12 cellular contexts compared by ENCODE assay signal in genomic region chr7:117435475-117436043, GRCh38. TPM values are rescaled to one million over a fixed set of nuclear protein-coding genes. Genes with fewer than 3 reads are reported as not detected.
DNase-seq lines count a peak whose midpoint lies in the region; ATAC-seq lines count a peak whose summit lies in the region.
"Had no signal": no experiment of that assay in that cellular context is flagged by ENCODE, and none has a peak within 500 bp of the region (broad histone marks: within the 10 kb centered on the region; RNA-seq: fewer than 3 reads in every experiment).

No MANE protein-coding gene starts in this region.

- H4K91ac ChIP-seq in neuronal stem cell (ENCODE audit: low read depth, low read length, poor library complexity) = no peak overlapping the region

- H3K36me3 ChIP-seq in neuronal stem cell (replicated peaks in 1 of 2; ENCODE audit: control insufficient read depth in 2 of 2, insufficient read depth in 2 of 2, low read length in 2 of 2) = no peaks in the 10 kb centered on the region

- H3K79me1 ChIP-seq in neuronal stem cell (ENCODE audit: low read depth, low read length) = no peaks in the 10 kb centered on the region

- no peak overlapping the region for H2AFZ ChIP-seq in neuronal stem cell (ENCODE audit: low read length)

- H3K27me3 Mint-ChIP-seq in T-helper 2 cell treated with Interferon-gamma antibody and Interleukin-4, amounts not matched to agents 5 μg/mL and 100 μg/mL, for 36 hours (ENCODE audit: low read depth) = peaks cover 2% of the 10 kb centered on the region
- H3K27me3 Mint-ChIP-seq: effector memory CD8-positive, alpha-beta T cell had no signal

- H3K27ac ChIP-seq in right cardiac atrium (ENCODE audit: low read length) = no peak overlapping the region
- no peak overlapping the region for H3K27ac ChIP-seq in neuronal stem cell (replicated peaks; ENCODE audit: low read length)
- H3K27ac ChIP-seq: C4-2B had no signal

- ATAC-seq in GM19324 (IDR thresholded peaks at IDR 0.05; ENCODE audit: low FRiP score, unreplicated experiment) (peak; percentile 91), HG02973 (IDR thresholded peaks at IDR 0.05; ENCODE audit: unreplicated experiment) (peak; percentile 97), right cardiac atrium (no peak)
- ATAC-seq: effector memory CD8-positive, alpha-beta T cell had no signal

- no peak overlapping the region for H3K9ac ChIP-seq in neuronal stem cell (ENCODE audit: low read depth, low read length, poor library complexity)

- 67% methylated on average over 2 of the region's 2 CpGs for WGBS in right cardiac atrium
- WGBS in neuronal stem cell (ENCODE audit: extremely low coverage in 2 of 2, insufficient read length in 2 of 2, insufficient replicate concordance in 1 of 2), 2 donors = no CpG with 5 or more reads among the region's 2 CpGs

- H2BK5ac ChIP-seq in neuronal stem cell (ENCODE audit: low read length) = no peak overlapping the region

- no peak overlapping the region for H2BK120ac ChIP-seq in neuronal stem cell (ENCODE audit: low read depth, low read length)

- H3K18ac ChIP-seq in neuronal stem cell (ENCODE audit: low read length) = no peak overlapping the region

- H2BK15ac ChIP-seq in neuronal stem cell (ENCODE audit: low read length) = no peak overlapping the region

- H3K4me2 ChIP-seq in neuronal stem cell (ENCODE audit: insufficient read depth, low read length, poor library complexity, severe bottlenecking) = no peak overlapping the region

- H3K4me3 ChIP-seq in right cardiac atrium (ENCODE audit: low read length) (no peak overlapping the region), neuronal stem cell (ENCODE audit: low read length in 2 of 2) (no peak overlapping the region)

- no peak overlapping the region for H2AK5ac ChIP-seq in neuronal stem cell (ENCODE audit: low read depth, low read length)

- peak; percentile 20 for DNase-seq in DMS53 treated with DMSO at 0.1 percent for 48 hours (lab: John Stamatoyannopoulos, UW; ENCODE audit: unreplicated experiment)
- DNase-seq in T-helper 2 cell treated with Interferon-gamma antibody and Interleukin-4, amounts not matched to agents 5 μg/mL and 100 μg/mL, for 36 hours (ENCODE audit: low spot score) = peak; percentile 7
- no peak for DNase-seq in right cardiac atrium
- no peak for DNase-seq in islet precursor cell
- no peak for DNase-seq in KG1 (lab: John Stamatoyannopoulos, UW)
- no peak for DNase-seq in neuronal stem cell (ENCODE audit: low spot score)
- DNase-seq: activated CD4-positive, alpha-beta T cell treated with anti-CD3 and anti-CD28 coated beads, Interleukin-2, amount 50 U/mL, for 1 hour; effector memory CD8-positive, alpha-beta T cell had no signal

- H4K8ac ChIP-seq in neuronal stem cell (ENCODE audit: low read depth, low read length) = no peak overlapping the region

- H3K9me3 ChIP-seq in right cardiac atrium (ENCODE audit: control insufficient read depth, low read length) (no peaks in the 10 kb centered on the region), neuronal stem cell (replicated peaks in 1 of 2; ENCODE audit: control insufficient read depth in 2 of 2, insufficient read depth in 1 of 2, low read depth in 1 of 2, low read length in 2 of 2) (no peaks in the 10 kb centered on the region)

- no peak overlapping the region for H3K4ac ChIP-seq in neuronal stem cell (ENCODE audit: low read length)

- H3K23ac ChIP-seq in neuronal stem cell (ENCODE audit: low read depth, low read length, poor library complexity) = no peak overlapping the region

- H3K4me3 Mint-ChIP-seq in T-helper 2 cell treated with Interferon-gamma antibody and Interleukin-4, amounts not matched to agents 5 μg/mL and 100 μg/mL, for 36 hours = no peak overlapping the region
- H3K4me3 Mint-ChIP-seq: effector memory CD8-positive, alpha-beta T cell had no signal

- H3K27me3 ChIP-seq in right cardiac atrium (ENCODE audit: control insufficient read depth, insufficient read depth) (no peaks in the 10 kb centered on the region), neuronal stem cell (ENCODE audit: control insufficient read depth in 3 of 3, insufficient read depth in 3 of 3, low read depth in 1 of 3, low read length in 3 of 3) (no peaks in the 10 kb centered on the region)

- no peaks in the 10 kb centered on the region for H3K4me1 ChIP-seq in right cardiac atrium (ENCODE audit: control insufficient read depth, insufficient read depth, low read length)
- no peaks in the 10 kb centered on the region for H3K4me1 ChIP-seq in neuronal stem cell (ENCODE audit: control insufficient read depth in 2 of 2, insufficient read depth in 1 of 2, low read depth in 1 of 2, low read length in 2 of 2)

- H3K9me3 Mint-ChIP-seq in T-helper 2 cell treated with Interferon-gamma antibody and Interleukin-4, amounts not matched to agents 5 μg/mL and 100 μg/mL, for 36 hours = no peaks in the 10 kb centered on the region

- no peaks in the 10 kb centered on the region for H3K36me3 Mint-ChIP-seq in T-helper 2 cell treated with Interferon-gamma antibody and Interleukin-4, amounts not matched to agents 5 μg/mL and 100 μg/mL, for 36 hours (ENCODE audit: low read depth)

- H3K27ac Mint-ChIP-seq in T-helper 2 cell treated with Interferon-gamma antibody and Interleukin-4, amounts not matched to agents 5 μg/mL and 100 μg/mL, for 36 hours = no peak overlapping the region
- H3K27ac Mint-ChIP-seq: effector memory CD8-positive, alpha-beta T cell had no signal

- no peak overlapping the region for H3K14ac ChIP-seq in neuronal stem cell (ENCODE audit: low read length)

- no peaks in the 10 kb centered on the region for H3K4me1 Mint-ChIP-seq in T-helper 2 cell treated with Interferon-gamma antibody and Interleukin-4, amounts not matched to agents 5 μg/mL and 100 μg/mL, for 36 hours (ENCODE audit: low read depth)

- intact Hi-C loops in right cardiac atrium (cut with DNase I) = no loop called here

- H2BK12ac ChIP-seq in neuronal stem cell (ENCODE audit: low read length) = no peak overlapping the region

RNA-seq across cellular contexts. Expression of gene ASZ1, which starts 8.3 kb away (rescaled TPM):
- not detected for total RNA-seq in right cardiac atrium
- not detected for polyA plus RNA-seq in right cardiac atrium
- not detected for polyA plus RNA-seq in neuronal stem cell (2013, experiment 1 of 2)
- not detected for polyA plus RNA-seq in neuronal stem cell (2013, experiment 2 of 2)
- total RNA-seq: mononuclear cell had no signal

RNA-seq across cellular contexts. Expression of gene CFTR, which starts 44.3 kb away (rescaled TPM):
- total RNA-seq in right cardiac atrium = under 1 TPM in 2 of 4 donors, not detected in 2; 0.15 to 0.28 TPM
- polyA plus RNA-seq in right cardiac atrium = not detected
- polyA plus RNA-seq in neuronal stem cell (2013, experiment 1 of 2) = not detected
- not detected for polyA plus RNA-seq in neuronal stem cell (2013, experiment 2 of 2)
- total RNA-seq: mononuclear cell had no signal

Comparison
In these comparisons a context has a peak if more than half of its experiments do, and no peak if none do; other contexts are left out.
1. DNase-seq: peak in DMS53 treated with DMSO at 0.1 percent for 48 hours (single experiment) and T-helper 2 cell treated with Interferon-gamma antibody and Interleukin-4, amounts not matched to agents 5 μg/mL and 100 μg/mL, for 36 hours (single experiment); none in right cardiac atrium (0 of 3), islet precursor cell (single experiment), KG1 (single experiment) and neuronal stem cell (single experiment).
2. ATAC-seq: peak in GM19324 (single experiment) and HG02973 (single experiment); none in right cardiac atrium (0 of 2).